Comparison of ENCODE assay signal across 29 cellular contexts in genomic region chr1:85626818-85627217, GRCh38. TPM values are rescaled to one million over a fixed set of nuclear protein-coding genes. Genes with fewer than 3 reads are reported as not detected.
"Had no signal": no experiment of that assay in that cellular context is flagged by ENCODE, and none has a peak within 500 bp of the region (broad histone marks: within the 10 kb centered on the region; RNA-seq: fewer than 3 reads in every experiment).

No MANE protein-coding gene starts in this region.

- H3K27ac Mint-ChIP-seq: activated B cell treated with CpG ODN at 0.5 μM for 24 hours; activated CD4-positive, alpha-beta T cell treated with anti-CD3 and anti-CD28 coated beads, Interleukin-2, amount 10 ng/mL, durations not matched to agents 24 days and 14 days; activated naive CD8-positive, alpha-beta T cell treated with anti-CD3 and anti-CD28 coated beads, Interleukin-2, amount 10 ng/mL, durations not matched to agents 7 days and 5 days; T-cell had no signal

- H3K4me3 ChIP-seq: adrenal gland, body of pancreas, MG63, SK-N-MC had no signal

- H3K27me3 ChIP-seq: adrenal gland, body of pancreas, MG63 had no signal

- H3K36me3 ChIP-seq: adrenal gland had no signal

- ATAC-seq: body of pancreas, Right ventricle myocardium inferior, T-cell had no signal

- H3K27me3 Mint-ChIP-seq: activated B cell treated with CpG ODN at 0.5 μM for 24 hours; activated CD4-positive, alpha-beta T cell treated with anti-CD3 and anti-CD28 coated beads, Interleukin-2, amount 10 ng/mL, durations not matched to agents 24 days and 14 days; activated naive CD8-positive, alpha-beta T cell treated with anti-CD3 and anti-CD28 coated beads, Interleukin-2, amount 10 ng/mL, durations not matched to agents 7 days and 5 days; T-cell had no signal

- DNase-seq: activated B cell treated with CpG ODN at 0.5 μM for 24 hours; activated CD4-positive, alpha-beta T cell treated with anti-CD3 and anti-CD28 coated beads for 1 hour; activated CD4-positive, alpha-beta T cell treated with anti-CD3 and anti-CD28 coated beads, Interleukin-2, amount 10 ng/mL, durations not matched to agents 24 days and 14 days; activated CD4-positive, alpha-beta T cell treated with anti-CD3 and anti-CD28 coated beads, Interleukin-2, amount 50 U/mL, for 48 hours; activated CD8-positive, alpha-beta memory T cell treated with anti-CD3 and anti-CD28 coated beads for 24 hours; activated naive CD4-positive, alpha-beta T cell treated with anti-CD3 and anti-CD28 coated beads, Interleukin-2, amount 50 U/mL, for 16 hours; activated naive CD8-positive, alpha-beta T cell treated with anti-CD3 and anti-CD28 coated beads, Interleukin-2, amount 10 ng/mL, durations not matched to agents 7 days and 5 days; adrenal gland; aorta; body of pancreas; central memory CD4-positive, alpha-beta T cell; MG63; MV-4-11; NCI-H1092 treated with DMSO at 0.1 percent for 48 hours; NCI-H1417 treated with DMSO at 0.1 percent for 48 hours; NCI-H1694; NCI-H2029; NCI-H2107; NCI-H2171 treated with DMSO at 0.1 percent for 48 hours; NCI-H226; NCI-H526 treated with DMSO at 0.1 percent for 48 hours; NCI-H82; RPMI8226; T-cell; T-helper 2 cell; T1000 had no signal

- H3K4me3 Mint-ChIP-seq: activated B cell treated with CpG ODN at 0.5 μM for 24 hours; activated CD4-positive, alpha-beta T cell treated with anti-CD3 and anti-CD28 coated beads, Interleukin-2, amount 10 ng/mL, durations not matched to agents 24 days and 14 days; activated naive CD8-positive, alpha-beta T cell treated with anti-CD3 and anti-CD28 coated beads, Interleukin-2, amount 10 ng/mL, durations not matched to agents 7 days and 5 days; T-cell had no signal

- H3K27ac ChIP-seq: adrenal gland, body of pancreas, KMS-11, SK-N-MC had no signal

- H3K4me1 Mint-ChIP-seq: activated B cell treated with CpG ODN at 0.5 μM for 24 hours; activated naive CD8-positive, alpha-beta T cell treated with anti-CD3 and anti-CD28 coated beads, Interleukin-2, amount 10 ng/mL, durations not matched to agents 7 days and 5 days; T-cell had no signal

- H3K4me1 ChIP-seq: adrenal gland had no signal

- H3K9me3 ChIP-seq: body of pancreas had no signal

RNA-seq across cellular contexts. Expression of gene CCN1, which starts 46.3 kb away (rescaled TPM):
- total RNA-seq: activated B cell treated with CpG ODN at 0.5 μM for 24 hours; activated naive CD8-positive, alpha-beta T cell treated with anti-CD3 and anti-CD28 coated beads, Interleukin-2, amount 10 ng/mL, durations not matched to agents 7 days and 5 days had no signal
